Comparison of ENCODE assay signal across 8 cellular contexts in genomic region chr13:37109080-37109678, GRCh38. TPM values are rescaled to one million over a fixed set of nuclear protein-coding genes. Genes with fewer than 3 reads are reported as not detected.
DNase-seq lines count a peak whose midpoint lies in the region; ATAC-seq and TF ChIP-seq lines count a peak whose summit lies in the region.

No MANE protein-coding gene starts in this region.

- H3K27ac Mint-ChIP-seq in osteocyte (ENCODE audit: unreplicated experiment), result no peak overlapping the region

- no peak overlapping the region for H3K4me2 ChIP-seq in PC-3 (ENCODE audit: low read length)

- no peak overlapping the region for H2AFZ ChIP-seq in PC-3 (ENCODE audit: low read length)

- no peaks in the 10 kb centered on the region for H3K9me3 Mint-ChIP-seq in osteocyte (ENCODE audit: unreplicated experiment)

- H3K27me3 ChIP-seq in A673 (replicated peaks; ENCODE audit: insufficient read depth, low read depth, low read length, poor library complexity) (no peaks in the 10 kb centered on the region), PC-3 (ENCODE audit: low read length) (peaks cover 5% of the 10 kb centered on the region; the same call in 1 of the 2 replicates), esophagus squamous epithelium (no peaks in the 10 kb centered on the region)

- H3K9me2 ChIP-seq in PC-3 (replicated peaks; ENCODE audit: low read length), result no peaks in the 10 kb centered on the region

- no peak for TF ChIP-seq POLR2A in esophagus squamous epithelium (IDR thresholded peaks at IDR 0.05)

- H3K4me1 Mint-ChIP-seq in osteocyte (ENCODE audit: unreplicated experiment), result peaks cover 8% of the 10 kb centered on the region

- in situ Hi-C loops in GM13976 (cut with MboI; ENCODE audit: low sequenced_read_pairs, unreplicated experiment), result loop anchor here (25.0 kb wide), 1 partner anchor 478 kb away; the partner anchor contains the start of gene POSTN

- no peak overlapping the region for H3K27ac ChIP-seq in A673 (ENCODE audit: low read depth, low read length, poor library complexity, severe bottlenecking)
- no peak overlapping the region for H3K27ac ChIP-seq in PC-3 (ENCODE audit: low read length)
- H3K27ac ChIP-seq in esophagus squamous epithelium, result no peak overlapping the region

- 0 to 3% methylated on average over 1 of the region's 1 CpG for whole genome bisulfite sequencing in esophagus squamous epithelium, 2 donors

- no peak overlapping the region for H3K4me3 ChIP-seq in A673 (ENCODE audit: low read depth, low read length, poor library complexity, severe bottlenecking)
- H3K4me3 ChIP-seq in PC-3 (ENCODE audit: low read length), result no peak overlapping the region
- no peak overlapping the region for H3K4me3 ChIP-seq in esophagus squamous epithelium

- H3K4me1 ChIP-seq in A673 (ENCODE audit: insufficient read depth, low read length, poor library complexity, severe bottlenecking) (no peaks in the 10 kb centered on the region), PC-3 (ENCODE audit: insufficient read depth, low read length) (peaks cover 10% of the 10 kb centered on the region; the same call in 1 of the 2 replicates), esophagus squamous epithelium (peaks cover 0 to 10% (median 0%) of the 10 kb centered on the region in 3 donors)

- H3K36me3 ChIP-seq in A673 (ENCODE audit: insufficient read depth, low read length, poor library complexity, severe bottlenecking) (no peaks in the 10 kb centered on the region), PC-3 (ENCODE audit: low read depth, low read length) (no peaks in the 10 kb centered on the region), esophagus squamous epithelium (no peaks in the 10 kb centered on the region)

- DNase-seq in A673 (ENCODE audit: low spot score), result peak; percentile 75
- DNase-seq in GM13976 (ENCODE audit: low spot score), result no peak
- peak; percentile 50 for DNase-seq in PC-3
- no peak for DNase-seq in esophagus squamous epithelium (lab: John Stamatoyannopoulos, UW)
- DNase-seq in osteocyte (ENCODE audit: extremely low spot score, unreplicated experiment), result no peak
- no peak for DNase-seq in activated CD4-positive, alpha-beta T cell treated with anti-CD3 and anti-CD28 coated beads for 4 hours

- no peaks in the 10 kb centered on the region for H3K79me2 ChIP-seq in PC-3 (ENCODE audit: low read length)

- H3K27me3 Mint-ChIP-seq in osteocyte (ENCODE audit: unreplicated experiment), result no peaks in the 10 kb centered on the region

- intact Hi-C loops in A673 (cut with micrococcal nuclease; ENCODE audit: unreplicated experiment) (loop anchor here (1.0 to 10.0 kb wide), 3 partner anchors 162 to 493 kb away; no protein-coding TSS in a partner anchor), PC-3 (cut with micrococcal nuclease) (loop anchor here (1.0 to 2.0 kb wide), 2 partner anchors 493 to 1422 kb away; no protein-coding TSS in a partner anchor), esophagus squamous epithelium (cut with DNase I) (loop anchor here (10.0 kb wide), 1 partner anchor 496 kb away; no protein-coding TSS in a partner anchor)

- peak; percentile 55; the same call in 1 of the 2 replicates for ATAC-seq in PC-3
- no peak for ATAC-seq in HG03135 (IDR thresholded peaks at IDR 0.05; ENCODE audit: unreplicated experiment)
- ATAC-seq in GM18498 (IDR thresholded peaks at IDR 0.05; ENCODE audit: unreplicated experiment), result no peak

- POLR2A ChIA-PET in A673 (lab: Charles Lee; ENCODE audit: low non-redundant PET), result no interaction called here
- POLR2A ChIA-PET in PC-3 (lab: Charles Lee; ENCODE audit: unreplicated experiment), result no interaction called here

- H3F3A ChIP-seq in PC-3 (ENCODE audit: low read length, unreplicated experiment), result no peaks in the 10 kb centered on the region

- TF ChIP-seq CTCF in A673 (conservative IDR thresholded peaks at IDR 0.05; ENCODE audit: low read depth, low read length), result peak; percentile 86
- TF ChIP-seq CTCF in GM13976 (IDR thresholded peaks at IDR 0.05; ENCODE audit: borderline replicate concordance, control extremely low read depth, extremely low read depth, insufficient read depth, missing control alignments), result peak; percentile 10
- TF ChIP-seq CTCF in PC-3 (conservative IDR thresholded peaks at IDR 0.05; ENCODE audit: low read depth, low read length), result peak; percentile 70
- TF ChIP-seq CTCF in esophagus squamous epithelium (IDR thresholded peaks at IDR 0.05), result peak in 5 of 6 experiments; percentile 20 to 71 (median 57)
- TF ChIP-seq CTCF in osteocyte (IDR thresholded peaks at IDR 0.05), result peak; percentile 80

- no peaks in the 10 kb centered on the region for H4K20me1 ChIP-seq in PC-3 (ENCODE audit: low read length)

- no peak overlapping the region for H3K9ac ChIP-seq in PC-3 (ENCODE audit: low read length)

- CTCF ChIA-PET in A673 (lab: Charles Lee) (no interaction called here), PC-3 (lab: Charles Lee) (no interaction called here)

- no TSS peak for BruUV-seq in A673 (replicated peaks; lab: Mats Ljungman, UMichigan)
- no TSS peak for BruUV-seq in PC-3 (replicated peaks; lab: Mats Ljungman, UMichigan)

- H3K9me3 ChIP-seq in A673 (ENCODE audit: low read depth, low read length, poor library complexity, severe bottlenecking) (no peaks in the 10 kb centered on the region), PC-3 (ENCODE audit: low read length) (no peaks in the 10 kb centered on the region), esophagus squamous epithelium (no peaks in the 10 kb centered on the region)

- no peak overlapping the region for H3K4me3 Mint-ChIP-seq in osteocyte (ENCODE audit: unreplicated experiment)

- no peaks in the 10 kb centered on the region for H3K36me3 Mint-ChIP-seq in osteocyte (ENCODE audit: unreplicated experiment)

RNA-seq across cellular contexts. Expression of gene CSNK1A1L, which starts 3.7 kb away (rescaled TPM):
- total RNA-seq in A673 (2021) (not detected in 2 replicates), PC-3 (2014; rRNA removed) (not detected in 2 replicates), esophagus squamous epithelium (not detected), osteocyte (not detected in 2 replicates)

RNA-seq across cellular contexts. Expression of gene SUPT20H, which starts 49.7 kb away (rescaled TPM):
- total RNA-seq in A673 (2021), result 82.6 and 94.4 TPM in 2 replicates
- total RNA-seq in PC-3 (2014; rRNA removed), result 16.8 and 18.1 TPM in 2 replicates
- 10 to 100 TPM; 18.1 to 40.2 (median 27.1) TPM for total RNA-seq in esophagus squamous epithelium
- total RNA-seq in osteocyte, result 59.4 and 65.4 TPM in 2 replicates

Comparison
In these comparisons a context has a peak if more than half of its experiments do, and no peak if none do; other contexts are left out.
1. DNase-seq: peak in A673 (single experiment) and PC-3 (single experiment); none in GM13976 (single experiment), esophagus squamous epithelium (single experiment), osteocyte (single experiment) and activated CD4-positive, alpha-beta T cell treated with anti-CD3 and anti-CD28 coated beads for 4 hours (0 of 2).
2. CTCF ChIP-seq: peak in every context shown above with its lines; median percentile 86 in A673; 80 in osteocyte; 70 in PC-3; 57 in esophagus squamous epithelium; 10 in GM13976.